In genomic region chr3:193915613-193916012, GRCh38 we compare ENCODE assay signal across 21 cellular contexts.
DNase-seq lines count a peak whose midpoint lies in the region; TF ChIP-seq lines count a peak whose summit lies in the region.
"Had no signal": no experiment of that assay in that cellular context is flagged by ENCODE, and none has a peak within 500 bp of the region (broad histone marks: within the 10 kb centered on the region; RNA-seq: fewer than 3 reads in every experiment).

No MANE protein-coding gene starts in this region.

- H3K27ac ChIP-seq in VCaP, result peak overlapping the region; percentile 24; the same call in 1 of the 2 replicates
- H3K27ac ChIP-seq in neural progenitor cell, result no peak overlapping the region
- H3K27ac ChIP-seq in adrenal gland, result no peak overlapping the region
- H3K27ac ChIP-seq: 22Rv1, A549, BLaER1 had no signal

- H3K4me1 ChIP-seq in Caco-2 (peaks cover 66% of the 10 kb centered on the region), neural progenitor cell (peaks cover 46% of the 10 kb centered on the region), adrenal gland (replicated peaks in 1 of 2) (no peaks in the 10 kb centered on the region)
- H3K4me1 ChIP-seq: A549, BE2C, BLaER1 had no signal

- no TSS peak for BruUV-seq in Caco-2 (replicated peaks; lab: Mats Ljungman, UMichigan)

- H3K36me3 Mint-ChIP-seq in Caco-2 (ENCODE audit: insufficient read depth, unreplicated experiment), result no peaks in the 10 kb centered on the region
- no peaks in the 10 kb centered on the region for H3K36me3 Mint-ChIP-seq in neural progenitor cell
- H3K36me3 Mint-ChIP-seq in progenitor cell of endocrine pancreas (ENCODE audit: insufficient read depth), result no peaks in the 10 kb centered on the region
- H3K36me3 Mint-ChIP-seq: CD14-positive monocyte; CD4-positive, alpha-beta memory T cell; CD4-positive, CD25-positive, alpha-beta regulatory T cell; CD8-positive, alpha-beta memory T cell had no signal

- H3F3A ChIP-seq in neural progenitor cell (ENCODE audit: low read depth), result peaks cover 45% of the 10 kb centered on the region

- H3K27ac Mint-ChIP-seq in Caco-2 (ENCODE audit: unreplicated experiment) (peak overlapping the region; percentile 50), neural progenitor cell (peak overlapping the region; percentile 64), progenitor cell of endocrine pancreas (peak overlapping the region; percentile 37)
- H3K27ac Mint-ChIP-seq: CD14-positive monocyte; CD4-positive, alpha-beta memory T cell; CD4-positive, CD25-positive, alpha-beta regulatory T cell; CD8-positive, alpha-beta memory T cell had no signal

- no peak overlapping the region for H3K4me3 ChIP-seq in Caco-2 (ENCODE audit: low read depth, low read length)
- H3K4me3 ChIP-seq in neural progenitor cell, result no peak overlapping the region
- no peak overlapping the region for H3K4me3 ChIP-seq in adrenal gland
- H3K4me3 ChIP-seq: A549, BLaER1 had no signal

- H3K4me1 Mint-ChIP-seq in Caco-2 (ENCODE audit: low read depth, unreplicated experiment) (peaks cover 60% of the 10 kb centered on the region), neural progenitor cell (peaks cover 52% of the 10 kb centered on the region), progenitor cell of endocrine pancreas (ENCODE audit: low read depth) (peaks cover 74% of the 10 kb centered on the region)

- H3K9me3 Mint-ChIP-seq in Caco-2 (ENCODE audit: unreplicated experiment) (no peaks in the 10 kb centered on the region), neural progenitor cell (peaks cover 7% of the 10 kb centered on the region), progenitor cell of endocrine pancreas (ENCODE audit: low read depth) (no peaks in the 10 kb centered on the region)
- H3K9me3 Mint-ChIP-seq: CD4-positive, alpha-beta memory T cell; CD4-positive, CD25-positive, alpha-beta regulatory T cell; CD8-positive, alpha-beta memory T cell had no signal

- no peak for TF ChIP-seq POLR2A in adrenal gland (IDR thresholded peaks at IDR 0.05)

- no peak overlapping the region for H3K9ac ChIP-seq in neural progenitor cell
- H3K9ac ChIP-seq: BLaER1 had no signal

- TF ChIP-seq CTCF in Caco-2 (IDR thresholded peaks at IDR 0.05; ENCODE audit: insufficient read depth in 1 of 2, low read depth in 1 of 2, low read length in 1 of 2, severe bottlenecking in 1 of 2, unreplicated experiment in 1 of 2), result no peak
- no peak for TF ChIP-seq CTCF in VCaP (conservative IDR thresholded peaks at IDR 0.05)
- no peak for TF ChIP-seq CTCF in neural progenitor cell (IDR thresholded peaks at IDR 0.05)
- no peak for TF ChIP-seq CTCF in progenitor cell of endocrine pancreas (IDR thresholded peaks at IDR 0.05; ENCODE audit: unreplicated experiment)
- TF ChIP-seq CTCF in adrenal gland (IDR thresholded peaks at IDR 0.05), result no peak

- CTCF ChIA-PET in Caco-2 (lab: Charles Lee), result interaction anchor here (1.3 to 1.6 kb wide), 2 partner anchors 72 to 133 kb away, joined by 3 to 8 read pairs; no protein-coding TSS in a partner anchor

- POLR2A ChIA-PET in Caco-2 (lab: Charles Lee), result interaction anchor here (0.6 to 1.9 kb wide), 3 partner anchors 17 to 220 kb away, joined by 3 to 17 read pairs (median 14); partner anchors contain the start of gene HES1

- no peaks in the 10 kb centered on the region; the same call in none of the 2 replicates for H3K36me3 ChIP-seq in Caco-2 (ENCODE audit: control insufficient read depth, insufficient read depth, low read length)
- no peaks in the 10 kb centered on the region for H3K36me3 ChIP-seq in neural progenitor cell
- H3K36me3 ChIP-seq in adrenal gland (replicated peaks in 1 of 2), result no peaks in the 10 kb centered on the region
- H3K36me3 ChIP-seq: BE2C, BLaER1 had no signal

- no peaks in the 10 kb centered on the region for H3K27me3 ChIP-seq in Caco-2 (replicated peaks; ENCODE audit: control insufficient read depth, insufficient read depth, low read length)
- no peaks in the 10 kb centered on the region for H3K27me3 ChIP-seq in neural progenitor cell
- no peaks in the 10 kb centered on the region for H3K27me3 ChIP-seq in adrenal gland
- H3K27me3 ChIP-seq: BE2C, BLaER1 had no signal

- intact Hi-C loops in Caco-2 (cut with micrococcal nuclease; ENCODE audit: unreplicated experiment), result loop anchor here (1.0 to 10.0 kb wide), 6 partner anchors 64 to 400 kb away; no protein-coding TSS in a partner anchor
- intact Hi-C loops in adrenal gland (cut with DNase I), result no loop called here

- no peaks in the 10 kb centered on the region for H3K79me2 ChIP-seq in neural progenitor cell (ENCODE audit: low read depth)

- no peak overlapping the region for H2AFZ ChIP-seq in neural progenitor cell (replicated peaks)

- H3K4me3 Mint-ChIP-seq in Caco-2 (ENCODE audit: unreplicated experiment) (no peak overlapping the region), neural progenitor cell (no peak overlapping the region), progenitor cell of endocrine pancreas (ENCODE audit: low read depth) (no peak overlapping the region)
- H3K4me3 Mint-ChIP-seq: CD14-positive monocyte; CD4-positive, alpha-beta memory T cell; CD4-positive, CD25-positive, alpha-beta regulatory T cell; CD8-positive, alpha-beta memory T cell had no signal

- DNase-seq in Caco-2 (peak in 1 of 2 experiments; percentile 41), neural progenitor cell (ENCODE audit: low spot score) (no peak), progenitor cell of endocrine pancreas (ENCODE audit: low spot score, unreplicated experiment) (no peak), kidney glomerular epithelial cell (lab: John Stamatoyannopoulos, UW) (no peak), SKM-1 treated with dmso at 0.1 percent for 144 hours (lab: John Stamatoyannopoulos, UW; ENCODE audit: unreplicated experiment) (no peak), adrenal gland (no peak), amygdala (lab: John Stamatoyannopoulos, UW) (no peak)
- DNase-seq: BE2C; C1 segment of cervical spinal cord; Calu3; CD4-positive, alpha-beta memory T cell; CD4-positive, CD25-positive, alpha-beta regulatory T cell; CD8-positive, alpha-beta memory T cell; COR-L47; DMS79 treated with DMSO at 0.1 percent for 48 hours; GF-D8 had no signal

- H3K4me2 ChIP-seq in neural progenitor cell, result no peak overlapping the region
- H3K4me2 ChIP-seq: A549, BLaER1 had no signal

- H4K20me1 ChIP-seq in neural progenitor cell (ENCODE audit: low read depth), result no peaks in the 10 kb centered on the region
- H4K20me1 ChIP-seq: BLaER1 had no signal

- H3K9me3 ChIP-seq in Caco-2 (no peaks in the 10 kb centered on the region; the same call in none of the 2 replicates), neural progenitor cell (ENCODE audit: low read depth) (no peaks in the 10 kb centered on the region), adrenal gland (replicated peaks in 1 of 3) (no peaks in the 10 kb centered on the region)
- H3K9me3 ChIP-seq: A549, BE2C had no signal

- H3K27me3 Mint-ChIP-seq in Caco-2 (ENCODE audit: insufficient read depth, unreplicated experiment) (no peaks in the 10 kb centered on the region), neural progenitor cell (ENCODE audit: insufficient read depth, low read depth) (peaks cover 23% of the 10 kb centered on the region), progenitor cell of endocrine pancreas (peaks cover 7% of the 10 kb centered on the region)
- H3K27me3 Mint-ChIP-seq: CD4-positive, CD25-positive, alpha-beta regulatory T cell had no signal
